ENCODE assay signal across 8 cellular contexts in the genomic region with DNA sequence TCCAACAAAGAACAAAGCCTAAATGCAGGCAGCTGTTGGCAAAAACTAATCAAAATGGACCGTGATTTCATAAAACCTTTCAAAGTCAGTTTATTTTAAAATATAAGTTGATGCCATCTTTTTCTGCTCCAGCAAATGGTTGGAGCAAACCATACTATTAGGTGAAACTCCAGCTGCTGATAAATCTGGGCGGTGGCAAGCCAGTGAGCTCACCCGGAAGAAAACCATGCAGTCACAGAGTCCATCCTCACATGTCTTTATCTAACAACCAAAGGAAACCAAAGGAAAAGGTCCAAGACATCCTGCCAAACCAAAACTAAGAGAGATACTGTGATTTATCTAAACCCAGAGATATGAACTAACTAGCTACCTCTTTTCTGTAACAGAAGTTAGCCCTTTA.
DNase-seq lines count a peak whose midpoint lies in the region; ATAC-seq, FAIRE-seq and TF ChIP-seq lines count a peak whose summit lies in the region.

No MANE protein-coding gene starts in this region.

- no peaks in the 10 kb centered on the region; the same call in 1 of the 2 replicates for H3K9me2 ChIP-seq in GM23338 (ENCODE audit: insufficient read depth)

- dilution Hi-C loops in endothelial cell of umbilical vein (cut with MboI; ENCODE audit: extremely low pct_ligation_motif_present, low sequenced_read_pairs) = no loop called here

- no peak for TF ChIP-seq POLR2A in endothelial cell of umbilical vein (IDR thresholded peaks at IDR 0.05; ENCODE audit: low read depth, low read length)

- H2AFZ ChIP-seq in endothelial cell of umbilical vein (ENCODE audit: low read depth, low read length) (peak overlapping the region; percentile 69), GM23338 (no peak overlapping the region)

- peaks cover 7% of the 10 kb centered on the region for H3K36me3 ChIP-seq in CD4-positive, CD25-positive, alpha-beta regulatory T cell (ENCODE audit: control insufficient read depth, insufficient read depth, low read length)
- H3K36me3 ChIP-seq in endothelial cell of umbilical vein (ENCODE audit: control insufficient read depth in 2 of 2, extremely low read depth in 1 of 2, insufficient read depth in 2 of 2, low read length in 2 of 2) (no peaks in the 10 kb centered on the region), GM23338 (ENCODE audit: insufficient read depth) (no peaks in the 10 kb centered on the region)
- H3K36me3 ChIP-seq in naive thymus-derived CD4-positive, alpha-beta T cell (ENCODE audit: control insufficient read depth in 2 of 3, insufficient read depth in 3 of 3, low read length in 3 of 3) = no peaks in the 10 kb centered on the region

- BruUV-seq in endothelial cell of umbilical vein (replicated peaks; lab: Mats Ljungman, UMichigan) = no TSS peak

- H3K36me3 Mint-ChIP-seq in CD4-positive, CD25-positive, alpha-beta regulatory T cell = peaks cover 15% of the 10 kb centered on the region
- H3K36me3 Mint-ChIP-seq in naive thymus-derived CD4-positive, alpha-beta T cell = peaks cover 0 to 32% (median 7%) of the 10 kb centered on the region in 5 donors
- peaks cover 6% of the 10 kb centered on the region for H3K36me3 Mint-ChIP-seq in T-helper 2 cell treated with Interferon-gamma antibody and Interleukin-4, amounts not matched to agents 5 μg/mL and 100 μg/mL, for 36 hours (ENCODE audit: low read depth)
- H3K36me3 Mint-ChIP-seq in GM23338 (ENCODE audit: low read depth) = no peaks in the 10 kb centered on the region

- intact Hi-C loops in endothelial cell of umbilical vein (cut with micrococcal nuclease) = loop anchor here (1.0 to 5.0 kb wide), 2 partner anchors 25 to 125 kb away; no protein-coding TSS in a partner anchor
- intact Hi-C loops in naive thymus-derived CD4-positive, alpha-beta T cell (cut with micrococcal nuclease) = loop anchor here (1.0 to 5.0 kb wide), 4 partner anchors 13 to 40 kb away; no protein-coding TSS in a partner anchor

- H3K9me3 Mint-ChIP-seq in CD4-positive, CD25-positive, alpha-beta regulatory T cell = no peaks in the 10 kb centered on the region
- H3K9me3 Mint-ChIP-seq in naive thymus-derived CD4-positive, alpha-beta T cell = peaks cover 0 to 3% (median 0%) of the 10 kb centered on the region in 11 donors
- H3K9me3 Mint-ChIP-seq in T-helper 2 cell treated with Interferon-gamma antibody and Interleukin-4, amounts not matched to agents 5 μg/mL and 100 μg/mL, for 36 hours = no peaks in the 10 kb centered on the region
- H3K9me3 Mint-ChIP-seq in GM23338 = no peaks in the 10 kb centered on the region

- H3K79me2 ChIP-seq in endothelial cell of umbilical vein (ENCODE audit: control insufficient read depth, insufficient read depth, low read length) = no peaks in the 10 kb centered on the region
- H3K79me2 ChIP-seq in GM23338 (replicated peaks; ENCODE audit: insufficient read depth) = peaks cover 11% of the 10 kb centered on the region; the same call in 1 of the 2 replicates

- H3K27ac ChIP-seq in CD4-positive, CD25-positive, alpha-beta regulatory T cell (ENCODE audit: insufficient read depth, low read length, poor library complexity, severe bottlenecking) = peak overlapping the region; percentile 84
- H3K27ac ChIP-seq in endothelial cell of umbilical vein (ENCODE audit: insufficient read depth, low read depth, low read length) (peak overlapping the region; percentile 59), GM23338 (ENCODE audit: low read depth) (no peak overlapping the region)
- H3K27ac ChIP-seq in naive thymus-derived CD4-positive, alpha-beta T cell (ENCODE audit: low read depth, low read length) = peak overlapping the region; percentile 61

- H3K9me1 ChIP-seq in endothelial cell of umbilical vein (replicated peaks; ENCODE audit: control insufficient read depth, extremely low read depth, insufficient read depth, low read length) = peaks cover 2% of the 10 kb centered on the region

- peak overlapping the region; percentile 79 to 92 (median 87) for H3K27ac Mint-ChIP-seq in CD4-positive, CD25-positive, alpha-beta regulatory T cell
- peak overlapping the region in 8 of 9 donors; percentile 80 to 95 (median 91) for H3K27ac Mint-ChIP-seq in naive thymus-derived CD4-positive, alpha-beta T cell
- no peak overlapping the region for H3K27ac Mint-ChIP-seq in T-helper 2 cell treated with Interferon-gamma antibody and Interleukin-4, amounts not matched to agents 5 μg/mL and 100 μg/mL, for 36 hours
- H3K27ac Mint-ChIP-seq in GM23338 = no peak overlapping the region

- no peaks in the 10 kb centered on the region for H3F3A ChIP-seq in GM23338 (replicated peaks; ENCODE audit: low read depth)

- ATAC-seq in CD4-positive, CD25-positive, alpha-beta regulatory T cell (ENCODE audit: low read depth in 2 of 2) = no peak
- no peak for ATAC-seq in naive thymus-derived CD4-positive, alpha-beta T cell
- ATAC-seq in HG02885 (IDR thresholded peaks at IDR 0.05; ENCODE audit: poor library complexity, unreplicated experiment) (no peak), GM23338 (no peak)

- POLR2A ChIA-PET in endothelial cell of umbilical vein (lab: Charles Lee) = interaction anchor here (0.8 kb wide), 1 partner anchor 27 kb away, joined by 3 read pairs; no protein-coding TSS in a partner anchor
- POLR2A ChIA-PET in naive thymus-derived CD4-positive, alpha-beta T cell (lab: Charles Lee) = interaction anchor here (0.8 to 5.1 kb wide), 10 partner anchors 12 to 66 kb away, joined by 3 to 34 read pairs (median 3); no protein-coding TSS in a partner anchor

- no peak for TF ChIP-seq CTCF in endothelial cell of umbilical vein (IDR thresholded peaks at IDR 0.05; ENCODE audit: extremely low read depth in 1 of 2, insufficient read depth in 1 of 2, low read depth in 1 of 2, low read length in 2 of 2)
- TF ChIP-seq CTCF in GM23338 (conservative IDR thresholded peaks at IDR 0.05; ENCODE audit: low read depth in 2 of 2) = no peak

- H3K4me2 ChIP-seq in endothelial cell of umbilical vein (ENCODE audit: insufficient read depth, low read length) (peak overlapping the region; percentile 31), GM23338 (no peak overlapping the region)

- no peaks in the 10 kb centered on the region for H3K9me3 ChIP-seq in CD4-positive, CD25-positive, alpha-beta regulatory T cell (ENCODE audit: control insufficient read depth in 2 of 2, low read length in 2 of 2)
- no peaks in the 10 kb centered on the region for H3K9me3 ChIP-seq in endothelial cell of umbilical vein (replicated peaks; ENCODE audit: control insufficient read depth, insufficient read depth, low read length)
- H3K9me3 ChIP-seq in naive thymus-derived CD4-positive, alpha-beta T cell (ENCODE audit: control insufficient read depth in 2 of 3, low read length in 3 of 3) = no peaks in the 10 kb centered on the region

- no peaks in the 10 kb centered on the region for H3K27me3 Mint-ChIP-seq in CD4-positive, CD25-positive, alpha-beta regulatory T cell
- H3K27me3 Mint-ChIP-seq in naive thymus-derived CD4-positive, alpha-beta T cell = no peaks in the 10 kb centered on the region
- no peaks in the 10 kb centered on the region for H3K27me3 Mint-ChIP-seq in T-helper 2 cell treated with Interferon-gamma antibody and Interleukin-4, amounts not matched to agents 5 μg/mL and 100 μg/mL, for 36 hours (ENCODE audit: low read depth)
- peaks cover 2% of the 10 kb centered on the region for H3K27me3 Mint-ChIP-seq in GM23338 (ENCODE audit: insufficient read depth, low read depth, poor library complexity)

- peaks cover 66% of the 10 kb centered on the region for H3K4me1 ChIP-seq in CD4-positive, CD25-positive, alpha-beta regulatory T cell (ENCODE audit: control insufficient read depth, insufficient read depth, low read length, poor library complexity, severe bottlenecking)
- H3K4me1 ChIP-seq in endothelial cell of umbilical vein (ENCODE audit: control insufficient read depth, extremely low read depth, insufficient read depth, low read length) = peaks cover 36% of the 10 kb centered on the region
- peaks cover 32 to 64% of the 10 kb centered on the region in 2 donors for H3K4me1 ChIP-seq in naive thymus-derived CD4-positive, alpha-beta T cell (ENCODE audit: control insufficient read depth in 2 of 2, insufficient read depth in 2 of 2, low read length in 2 of 2)
- peaks cover 12% of the 10 kb centered on the region; the same call in 1 of the 2 replicates for H3K4me1 ChIP-seq in GM23338 (ENCODE audit: insufficient read depth)

- peak overlapping the region; percentile 40 to 70 (median 60) for H3K4me3 Mint-ChIP-seq in CD4-positive, CD25-positive, alpha-beta regulatory T cell
- H3K4me3 Mint-ChIP-seq in naive thymus-derived CD4-positive, alpha-beta T cell = peak overlapping the region in 8 of 10 donors; percentile 1 to 70 (median 55)
- H3K4me3 Mint-ChIP-seq in T-helper 2 cell treated with Interferon-gamma antibody and Interleukin-4, amounts not matched to agents 5 μg/mL and 100 μg/mL, for 36 hours = no peak overlapping the region
- H3K4me3 Mint-ChIP-seq in GM23338 = no peak overlapping the region

- DNase-seq in CD4-positive, CD25-positive, alpha-beta regulatory T cell = no peak
- DNase-seq in RCC 7860 (ENCODE audit: low spot score) (peak; percentile 70), endothelial cell of umbilical vein (ENCODE audit: low read depth, low spot score) (no peak), GM23338 (ENCODE audit: low spot score) (no peak), NCI-H2107 treated with DMSO at 0.1 percent for 48 hours (lab: John Stamatoyannopoulos, UW; ENCODE audit: unreplicated experiment) (no peak)
- no peak for DNase-seq in naive thymus-derived CD4-positive, alpha-beta T cell
- DNase-seq in T-helper 2 cell treated with Interferon-gamma antibody and Interleukin-4, amounts not matched to agents 5 μg/mL and 100 μg/mL, for 36 hours (ENCODE audit: low spot score) = no peak

- no peaks in the 10 kb centered on the region for H4K20me1 ChIP-seq in endothelial cell of umbilical vein (replicated peaks; ENCODE audit: control insufficient read depth, extremely low read depth, insufficient read depth, low read length)
- no peaks in the 10 kb centered on the region for H4K20me1 ChIP-seq in GM23338 (replicated peaks; ENCODE audit: insufficient read depth)

- H3K9ac ChIP-seq in endothelial cell of umbilical vein (replicated peaks; ENCODE audit: extremely low read depth, insufficient read depth, low read length) = peak overlapping the region; percentile 41

- CTCF ChIA-PET in endothelial cell of umbilical vein (lab: Charles Lee) = interaction anchor here (0.9 to 3.1 kb wide), 7 partner anchors 11 to 555 kb away, joined by 3 to 25 read pairs (median 4); no protein-coding TSS in a partner anchor
- CTCF ChIA-PET in naive thymus-derived CD4-positive, alpha-beta T cell (lab: Charles Lee) = interaction anchor here (0.6 to 2.2 kb wide), 3 partner anchors 11 to 61 kb away, joined by 3 to 17 read pairs (median 3); no protein-coding TSS in a partner anchor

- FAIRE-seq in RCC 7860 (lab: Jason Lieb, UNC) (no peak), endothelial cell of umbilical vein (lab: Jason Lieb, UNC) (no peak)

- peak overlapping the region; percentile 51 for H3K4me3 ChIP-seq in CD4-positive, CD25-positive, alpha-beta regulatory T cell (ENCODE audit: low read depth, low read length)
- H3K4me3 ChIP-seq in endothelial cell of umbilical vein (replicated peaks in 1 of 3; ENCODE audit: insufficient read depth in 1 of 3, low read depth in 1 of 3, low read length in 3 of 3) (no peak overlapping the region), GM23338 (no peak overlapping the region)
- no peak overlapping the region for H3K4me3 ChIP-seq in naive thymus-derived CD4-positive, alpha-beta T cell (ENCODE audit: low read length)

- peaks cover 74 to 90% (median 83%) of the 10 kb centered on the region in 4 donors for H3K4me1 Mint-ChIP-seq in CD4-positive, CD25-positive, alpha-beta regulatory T cell
- H3K4me1 Mint-ChIP-seq in naive thymus-derived CD4-positive, alpha-beta T cell = peaks cover 59 to 97% (median 92%) of the 10 kb centered on the region in 7 donors
- peaks cover 63% of the 10 kb centered on the region for H3K4me1 Mint-ChIP-seq in T-helper 2 cell treated with Interferon-gamma antibody and Interleukin-4, amounts not matched to agents 5 μg/mL and 100 μg/mL, for 36 hours (ENCODE audit: low read depth)
- peaks cover 27% of the 10 kb centered on the region for H3K4me1 Mint-ChIP-seq in GM23338

- no peaks in the 10 kb centered on the region for H3K27me3 ChIP-seq in CD4-positive, CD25-positive, alpha-beta regulatory T cell (ENCODE audit: control insufficient read depth, insufficient read depth, low read length)
- no peaks in the 10 kb centered on the region for H3K27me3 ChIP-seq in endothelial cell of umbilical vein (ENCODE audit: control insufficient read depth in 2 of 2, insufficient read depth in 2 of 2, low read length in 2 of 2)
- no peaks in the 10 kb centered on the region for H3K27me3 ChIP-seq in naive thymus-derived CD4-positive, alpha-beta T cell (ENCODE audit: control insufficient read depth in 2 of 2, insufficient read depth in 2 of 2, low read length in 2 of 2)
- H3K27me3 ChIP-seq in GM23338 (ENCODE audit: insufficient read depth) = no peaks in the 10 kb centered on the region

Comparison
In these comparisons a context has a peak if more than half of its experiments do, and no peak if none do; other contexts are left out.
1. H3K27ac Mint-ChIP-seq: peak in CD4-positive, CD25-positive, alpha-beta regulatory T cell (3 of 3) and naive thymus-derived CD4-positive, alpha-beta T cell (8 of 9); none in T-helper 2 cell treated with Interferon-gamma antibody and Interleukin-4, amounts not matched to agents 5 μg/mL and 100 μg/mL, for 36 hours (single experiment) and GM23338 (single experiment).
2. H3K4me3 Mint-ChIP-seq: peak in CD4-positive, CD25-positive, alpha-beta regulatory T cell (4 of 4) and naive thymus-derived CD4-positive, alpha-beta T cell (8 of 10); none in T-helper 2 cell treated with Interferon-gamma antibody and Interleukin-4, amounts not matched to agents 5 μg/mL and 100 μg/mL, for 36 hours (single experiment) and GM23338 (single experiment).